ENCODE assay signal across 8 cellular contexts in the genomic region with DNA sequence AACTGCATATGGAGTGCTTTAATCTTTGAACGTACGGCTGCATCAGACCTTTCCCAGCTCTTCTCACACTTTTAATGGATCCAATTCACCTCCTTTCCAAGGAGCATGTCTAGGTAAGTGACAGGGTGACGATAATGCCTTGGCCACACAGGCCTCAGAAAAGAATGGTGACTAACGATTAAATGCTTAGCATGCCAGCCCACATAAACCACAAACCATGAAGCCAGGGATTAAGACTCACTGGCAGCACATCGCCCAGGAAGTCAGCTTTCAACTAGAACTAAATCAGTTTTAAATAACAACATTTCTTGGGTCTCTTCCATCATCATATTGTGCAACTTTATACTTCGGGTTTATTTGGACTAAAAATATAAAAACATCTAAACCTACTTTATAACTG.
DNase-seq lines count a peak whose midpoint lies in the region; ATAC-seq and TF ChIP-seq lines count a peak whose summit lies in the region.

No MANE protein-coding gene starts in this region.

- in situ Hi-C loops in GM13976 (cut with MboI; ENCODE audit: low sequenced_read_pairs, unreplicated experiment) = no loop called here

- peak; percentile 83 for DNase-seq in HCEC 1CT
- DNase-seq in SW 1271 (lab: John Stamatoyannopoulos, UW) = peak; percentile 13 to 78
- peak; percentile 70 for DNase-seq in epithelial cell of prostate (ENCODE audit: low read depth, low spot score)
- DNase-seq in stimulated activated CD4-positive, alpha-beta T cell treated with anti-CD3 and anti-CD28 coated beads, Interleukin-12 subunit alpha, Interleukin-12 subunit beta, amount 100 ng/mL, for 48 hours (ENCODE audit: low read depth in 2 of 3, low spot score in 1 of 3) = peak; percentile 40 to 47 (median 45)
- DNase-seq in GM13976 (ENCODE audit: low spot score) = no peak

- TF ChIP-seq CTCF in GM13976 (IDR thresholded peaks at IDR 0.05; ENCODE audit: borderline replicate concordance, control extremely low read depth, extremely low read depth, insufficient read depth, missing control alignments) = no peak

- ATAC-seq in GM21390 (IDR thresholded peaks at IDR 0.05; ENCODE audit: unreplicated experiment) = no peak
- no peak for ATAC-seq in GM21737 (IDR thresholded peaks at IDR 0.05; ENCODE audit: unreplicated experiment)
- no peak for ATAC-seq in GM19455 (IDR thresholded peaks at IDR 0.05; ENCODE audit: unreplicated experiment)

- peak overlapping the region; percentile 1 for H3K27ac ChIP-seq in epithelial cell of prostate
